ENCODE assay signal across 30 cellular contexts in genomic region chr2:180891360-180891759, GRCh38.
DNase-seq lines count a peak whose midpoint lies in the region; ATAC-seq, FAIRE-seq and TF ChIP-seq lines count a peak whose summit lies in the region.
"Had no signal": no experiment of that assay in that cellular context is flagged by ENCODE, and none has a peak within 500 bp of the region (broad histone marks: within the 10 kb centered on the region; RNA-seq: fewer than 3 reads in every experiment).

No MANE protein-coding gene starts in this region.

- H3K9me3 ChIP-seq in HepG2 (ENCODE audit: low read length) = no peaks in the 10 kb centered on the region
- H3K9me3 ChIP-seq in right lobe of liver = no peaks in the 10 kb centered on the region
- no peaks in the 10 kb centered on the region for H3K9me3 ChIP-seq in K562 (replicated peaks; ENCODE audit: control insufficient read depth, insufficient read depth, low read depth, low read length)
- H3K9me3 ChIP-seq: A549; BE2C; BLaER1; BLaER1 treated with 17β-estradiol and CSF1 and Interleukin-3, amounts not matched to agents 10 nM and 100 nM; Caco-2 had no signal

- CTCF ChIA-PET in HepG2 (lab: Yijun Ruan, JAX; ENCODE audit: low intra/inter-chr PET ratio, low total read pairs) (no interaction called here), K562 (lab: Yijun Ruan, JAX; ENCODE audit: low intra/inter-chr PET ratio) (no interaction called here)

- H3K9ac ChIP-seq in HepG2 (ENCODE audit: insufficient read depth, low read depth, low read length) (no peak overlapping the region), K562 (ENCODE audit: insufficient read depth in 1 of 2, low read depth in 2 of 2, low read length in 2 of 2) (no peak overlapping the region)
- H3K9ac ChIP-seq: BLaER1; BLaER1 treated with 17β-estradiol and CSF1 and Interleukin-3, amounts not matched to agents 10 nM and 100 nM had no signal

- no peak for FAIRE-seq in HepG2 (lab: Jason Lieb, UNC)
- no peak for FAIRE-seq in K562 (lab: Jason Lieb, UNC)
- FAIRE-seq: A204.1, A549, D721Med had no signal

- H3K79me2 ChIP-seq in HepG2 (ENCODE audit: insufficient read depth, low read length) (no peaks in the 10 kb centered on the region), K562 (ENCODE audit: control insufficient read depth, insufficient read depth, low read length) (no peaks in the 10 kb centered on the region)

- in situ Hi-C loops in HepG2 (cut with HindIII; ENCODE audit: extremely low pct_ligation_motif_present, low pct_unique_long_range_greater_than_20kb) (no loop called here), K562 (cut with MboI) (no loop called here)

- intact Hi-C loops in HepG2 (cut with micrococcal nuclease; ENCODE audit: unreplicated experiment) = no loop called here
- intact Hi-C loops in right lobe of liver (cut with DNase I) = no loop called here
- intact Hi-C loops in K562 (cut with micrococcal nuclease) = no loop called here

- no peak for TF ChIP-seq EP300 in HepG2 (IDR thresholded peaks at IDR 0.05; ENCODE audit: low read depth in 2 of 2, low read length in 2 of 2)
- TF ChIP-seq EP300 in HepG2 (CRISPR knock-in tag; IDR thresholded peaks at IDR 0.05; ENCODE audit: borderline replicate concordance) = no peak
- TF ChIP-seq EP300 in K562 (IDR thresholded peaks at IDR 0.05; ENCODE audit: low read length) = no peak

- no peak overlapping the region for H3K27ac ChIP-seq in HepG2 (ENCODE audit: extremely low read length, insufficient read depth, low read length)
- no peak overlapping the region for H3K27ac ChIP-seq in right lobe of liver
- no peak overlapping the region for H3K27ac ChIP-seq in K562 (ENCODE audit: extremely low read depth, low read depth, low read length)
- H3K27ac ChIP-seq: 22Rv1; A549; BLaER1; BLaER1 treated with 17β-estradiol and CSF1 and Interleukin-3, amounts not matched to agents 10 nM and 100 nM; C4-2B had no signal

- H3K4me1 ChIP-seq in HepG2 (ENCODE audit: insufficient read depth, low read length) (no peaks in the 10 kb centered on the region), right lobe of liver (no peaks in the 10 kb centered on the region), K562 (replicated peaks in 1 of 2; ENCODE audit: control insufficient read depth in 2 of 2, insufficient read depth in 2 of 2, low read length in 2 of 2) (no peaks in the 10 kb centered on the region)
- H3K4me1 ChIP-seq: BE2C; BLaER1; BLaER1 treated with 17β-estradiol and CSF1 and Interleukin-3, amounts not matched to agents 10 nM and 100 nM; Caco-2 had no signal

- DNase-seq in HepG2 (ENCODE audit: low spot score) (no peak), right lobe of liver (no peak), K562 (ENCODE audit: extremely low read depth in 1 of 4, low spot score in 3 of 4) (no peak), cerebellar cortex (ENCODE audit: low spot score) (no peak)
- DNase-seq: 8988T; ACHN; AML-193; BE2C; C1 segment of cervical spinal cord; Caco-2; Calu3; CD4-positive, alpha-beta memory T cell; CD4-positive, alpha-beta T cell; CD4-positive, CD25-positive, alpha-beta regulatory T cell; CD8-positive, alpha-beta memory T cell; CD8-positive, alpha-beta T cell; COR-L47; DMS 273 treated with DMSO at 0.1 percent for 48 hours; DMS153; DMS53; DMS79; DMS79 treated with DMSO at 0.1 percent for 48 hours; DND-41 had no signal

- H3K36me3 ChIP-seq in HepG2 (replicated peaks in 1 of 2; ENCODE audit: control insufficient read depth in 1 of 2, insufficient read depth in 2 of 2, low read length in 2 of 2) = no peaks in the 10 kb centered on the region
- no peaks in the 10 kb centered on the region for H3K36me3 ChIP-seq in right lobe of liver
- H3K36me3 ChIP-seq in K562 (ENCODE audit: control insufficient read depth, insufficient read depth, low read length) = no peaks in the 10 kb centered on the region
- H3K36me3 ChIP-seq: BE2C; BLaER1; BLaER1 treated with 17β-estradiol and CSF1 and Interleukin-3, amounts not matched to agents 10 nM and 100 nM had no signal

- no peak overlapping the region for H2AFZ ChIP-seq in HepG2 (ENCODE audit: low read length)
- no peak overlapping the region for H2AFZ ChIP-seq in K562 (ENCODE audit: low read depth, low read length)

- H3K4me3 ChIP-seq in HepG2 (replicated peaks in 1 of 3; ENCODE audit: insufficient read depth in 1 of 3, low read depth in 2 of 3, low read length in 3 of 3) (no peak overlapping the region), right lobe of liver (no peak overlapping the region), K562 (no peak overlapping the region)
- H3K4me3 ChIP-seq: A549; BLaER1; BLaER1 treated with 17β-estradiol and CSF1 and Interleukin-3, amounts not matched to agents 10 nM and 100 nM had no signal

- no peak for TF ChIP-seq RAD21 in HepG2 (CRISPR knock-in tag; IDR thresholded peaks at IDR 0.05)
- no peak for TF ChIP-seq RAD21 in K562 (CRISPR knock-in tag; conservative IDR thresholded peaks at IDR 0.05 in 1 of 2, IDR thresholded peaks at IDR 0.05 in 1 of 2)

- no TSS peak for BruUV-seq in HepG2 (replicated peaks; lab: Mats Ljungman, UMichigan)
- no TSS peak for BruUV-seq in K562 (replicated peaks; lab: Mats Ljungman, UMichigan)

- TF ChIP-seq POLR2A in HepG2 (IDR thresholded peaks at IDR 0.05; ENCODE audit: insufficient read depth in 1 of 2, low read depth in 2 of 2, low read length in 2 of 2) (no peak), right lobe of liver (IDR thresholded peaks at IDR 0.05) (no peak), K562 (conservative IDR thresholded peaks at IDR 0.05) (no peak)

- no peaks in the 10 kb centered on the region for H3K27me3 ChIP-seq in HepG2 (ENCODE audit: control insufficient read depth in 1 of 2, insufficient read depth in 2 of 2, low read length in 2 of 2)
- no peaks in the 10 kb centered on the region for H3K27me3 ChIP-seq in right lobe of liver
- H3K27me3 ChIP-seq in K562 (ENCODE audit: control insufficient read depth in 2 of 2, insufficient read depth in 2 of 2, low read length in 2 of 2) = no peaks in the 10 kb centered on the region
- H3K27me3 ChIP-seq: BE2C; BLaER1; BLaER1 treated with 17β-estradiol and CSF1 and Interleukin-3, amounts not matched to agents 10 nM and 100 nM had no signal

- H3K4me2 ChIP-seq in HepG2 (ENCODE audit: low read depth, low read length) (no peak overlapping the region), K562 (ENCODE audit: insufficient read depth, low read length) (no peak overlapping the region)
- H3K4me2 ChIP-seq: A549; BLaER1; BLaER1 treated with 17β-estradiol and CSF1 and Interleukin-3, amounts not matched to agents 10 nM and 100 nM had no signal

- TF ChIP-seq CTCF in HepG2 (CRISPR knock-in tag; IDR thresholded peaks at IDR 0.05) (no peak), right lobe of liver (IDR thresholded peaks at IDR 0.05) (no peak), K562 (IDR thresholded peaks at IDR 0.05 in 2 of 3, conservative IDR thresholded peaks at IDR 0.05 in 1 of 3; ENCODE audit: insufficient read depth in 2 of 3, low read depth in 1 of 3, low read length in 3 of 3) (no peak)

- POLR2A ChIA-PET in HepG2 (lab: Yijun Ruan, JAX) = no interaction called here
- POLR2A ChIA-PET in K562 (lab: Yijun Ruan, JAX) = no interaction called here

- no peak for ATAC-seq in HepG2
- no peak for ATAC-seq in right lobe of liver
- no peak for ATAC-seq in K562
- ATAC-seq: A549; CD8-positive, alpha-beta T cell had no signal

- no peaks in the 10 kb centered on the region for H4K20me1 ChIP-seq in HepG2 (ENCODE audit: insufficient read depth, low read length)
- no peaks in the 10 kb centered on the region for H4K20me1 ChIP-seq in K562 (replicated peaks; ENCODE audit: control insufficient read depth, insufficient read depth, low read length)
- H4K20me1 ChIP-seq: BLaER1; BLaER1 treated with 17β-estradiol and CSF1 and Interleukin-3, amounts not matched to agents 10 nM and 100 nM had no signal

- H3K9me1 ChIP-seq in K562 (ENCODE audit: control insufficient read depth, insufficient read depth, low read length) = no peaks in the 10 kb centered on the region

TF ChIP-seq in HepG2, 621 proteins besides CTCF, POLR2A, EP300 and RAD21:
- TF ChIP-seq ZNF225 (CRISPR knock-in tag; IDR thresholded peaks at IDR 0.05) (no peak), ZNF629 (CRISPR knock-in tag; conservative IDR thresholded peaks at IDR 0.05) (peak; percentile 59)

TF ChIP-seq in K562, 482 proteins besides CTCF, POLR2A, EP300 and RAD21:
- TF ChIP-seq RBM25 (IDR thresholded peaks at IDR 0.05; ENCODE audit: low read depth, low read length, severe bottlenecking) = peak; percentile 71
- TF ChIP-seq ZNF696 (CRISPR knock-in tag; conservative IDR thresholded peaks at IDR 0.05) = no peak
